8 cellular contexts compared by ENCODE assay signal in genomic region chr16:18788828-18789514, GRCh38. TPM values are rescaled to one million over a fixed set of nuclear protein-coding genes. Genes with fewer than 3 reads are reported as not detected.
DNase-seq lines count a peak whose midpoint lies in the region; ATAC-seq and TF ChIP-seq lines count a peak whose summit lies in the region.

No MANE protein-coding gene starts in this region.

- TF ChIP-seq CTCF in C4-2B (conservative IDR thresholded peaks at IDR 0.05) (no peak), natural killer cell (IDR thresholded peaks at IDR 0.05) (no peak)

- no peak for ATAC-seq in natural killer cell
- ATAC-seq in GM18502 (IDR thresholded peaks at IDR 0.05; ENCODE audit: poor library complexity, unreplicated experiment): no peak
- no peak for ATAC-seq in HG03045 (IDR thresholded peaks at IDR 0.05; ENCODE audit: unreplicated experiment)
- ATAC-seq in GM18505 (IDR thresholded peaks at IDR 0.05; ENCODE audit: unreplicated experiment): no peak

- no peaks in the 10 kb centered on the region for H3K9me3 ChIP-seq in MG63

- H3K27ac Mint-ChIP-seq in natural killer cell: peak overlapping the region; percentile 90 to 91

- H3K4me3 ChIP-seq in MG63: peak overlapping the region; percentile 88

- DNase-seq in MG63 (peak; percentile 44), dermis blood vessel endothelial cell (peak; percentile 58), natural killer cell (no peak), NCI-H526 (lab: John Stamatoyannopoulos, UW) (no peak)

- intact Hi-C loops in natural killer cell (cut with micrococcal nuclease): no loop called here

- no peaks in the 10 kb centered on the region for H3K27me3 ChIP-seq in MG63

- H3K36me3 ChIP-seq in MG63: peaks cover 94% of the 10 kb centered on the region

- no peaks in the 10 kb centered on the region for H3K9me3 Mint-ChIP-seq in natural killer cell

- no peak for TF ChIP-seq POLR2A in GM18505 (IDR thresholded peaks at IDR 0.05; ENCODE audit: borderline replicate concordance, extremely low read depth, insufficient read depth, insufficient read length)

- peaks cover 38% of the 10 kb centered on the region for H3K36me3 Mint-ChIP-seq in natural killer cell

- no peaks in the 10 kb centered on the region for H3K27me3 Mint-ChIP-seq in natural killer cell (ENCODE audit: low read depth in 2 of 2)

- peaks cover 52 to 57% of the 10 kb centered on the region in 2 donors for H3K4me1 Mint-ChIP-seq in natural killer cell

- H3K27ac ChIP-seq in C4-2B: peak overlapping the region; percentile 94

- H3K4me3 Mint-ChIP-seq in natural killer cell: peak overlapping the region; percentile 98

RNA-seq across cellular contexts. Expression of gene RPS15A, which starts 1.2 kb away (rescaled TPM):
- total RNA-seq in MG63 (2014; rRNA removed; shearing (Covaris generic); ENCODE audit: low replicate concordance): 1,993 and 2,668 TPM in 2 replicates
- 1,454 and 3,996 TPM in 2 replicates for total RNA-seq in dermis blood vessel endothelial cell
- 1,000 to 10,000 TPM; 1,225 to 1,687 (median 1,635) TPM for total RNA-seq in natural killer cell

RNA-seq across cellular contexts. Expression of gene ARL6IP1, which starts 12.4 kb away (rescaled TPM):
- 118 and 145 TPM in 2 replicates for total RNA-seq in MG63 (2014; rRNA removed; shearing (Covaris generic); ENCODE audit: low replicate concordance)
- total RNA-seq in dermis blood vessel endothelial cell (795 and 1,035 TPM in 2 replicates), natural killer cell (100 to 1,000 TPM; 138 to 143 (median 140) TPM)

Comparison
In these comparisons a context has a peak if more than half of its experiments do, and no peak if none do; other contexts are left out.
1. DNase-seq: peak in MG63 (single experiment) and dermis blood vessel endothelial cell (single experiment); none in natural killer cell (single experiment) and NCI-H526 (0 of 2).